Comparison of ENCODE assay signal across 21 cellular contexts in genomic region chr2:102726128-102727087, GRCh38. TPM values are rescaled to one million over a fixed set of nuclear protein-coding genes. Genes with fewer than 3 reads are reported as not detected.
DNase-seq lines count a peak whose midpoint lies in the region; ATAC-seq lines count a peak whose summit lies in the region.
"Had no signal": no experiment of that assay in that cellular context is flagged by ENCODE, and none has a peak within 500 bp of the region (broad histone marks: within the 10 kb centered on the region; RNA-seq: fewer than 3 reads in every experiment).

No MANE protein-coding gene starts in this region.

- no peaks in the 10 kb centered on the region for H3K27me3 ChIP-seq in right cardiac atrium (ENCODE audit: control insufficient read depth, insufficient read depth)
- H3K27me3 ChIP-seq: heart left ventricle had no signal

- H3K36me3 Mint-ChIP-seq in T-helper 17 cell (ENCODE audit: low read depth), result peaks cover 15% of the 10 kb centered on the region

- peaks cover 2% of the 10 kb centered on the region for H3K4me1 Mint-ChIP-seq in T-helper 17 cell
- H3K4me1 Mint-ChIP-seq: naive B cell had no signal

- ATAC-seq in left ventricle myocardium superior (peak; percentile 38), right cardiac atrium (no peak), T-helper 17 cell (no peak)

- H3K4me1 ChIP-seq in right cardiac atrium (ENCODE audit: control insufficient read depth, insufficient read depth, low read length), result no peaks in the 10 kb centered on the region
- H3K4me1 ChIP-seq: heart left ventricle had no signal

- intact Hi-C loops in left ventricle myocardium superior (cut with micrococcal nuclease), result no loop called here
- intact Hi-C loops in right cardiac atrium (cut with DNase I), result no loop called here

- 69% methylated on average over 15 of the region's 15 CpGs for WGBS in right cardiac atrium

- no peaks in the 10 kb centered on the region for H3K27me3 Mint-ChIP-seq in T-helper 17 cell
- H3K27me3 Mint-ChIP-seq: activated naive CD4-positive, alpha-beta T cell treated with anti-CD3 and anti-CD28 coated beads, Interleukin-2, amount 50 U/mL, for 24 hours; naive B cell had no signal

- no peak overlapping the region for H3K4me3 Mint-ChIP-seq in T-helper 17 cell
- H3K4me3 Mint-ChIP-seq: activated naive CD4-positive, alpha-beta T cell treated with anti-CD3 and anti-CD28 coated beads, Interleukin-2, amount 50 U/mL, for 24 hours; CD14-positive monocyte; naive B cell; T-helper 2 cell treated with Interferon-gamma antibody and Interleukin-4, amounts not matched to agents 5 μg/mL and 100 μg/mL, for 36 hours had no signal

- peak overlapping the region; percentile 61 for H3K27ac Mint-ChIP-seq in T-helper 17 cell
- H3K27ac Mint-ChIP-seq: activated naive CD4-positive, alpha-beta T cell treated with anti-CD3 and anti-CD28 coated beads, Interleukin-2, amount 50 U/mL, for 24 hours; T-helper 2 cell treated with Interferon-gamma antibody and Interleukin-4, amounts not matched to agents 5 μg/mL and 100 μg/mL, for 36 hours had no signal

- DNase-seq in left ventricle myocardium superior (no peak), right cardiac atrium (no peak), T-helper 17 cell (no peak), mucosa of gallbladder (ENCODE audit: low spot score) (peak; percentile 24), epidermal melanocyte (ENCODE audit: insufficient read length, low spot score) (no peak), middle frontal gyrus (ENCODE audit: extremely low spot score, low spot score) (no peak), RPMI8226 (no peak), UCSD-AML1 (lab: John Stamatoyannopoulos, UW; ENCODE audit: unreplicated experiment) (no peak)
- DNase-seq: GDM1; GM23248; heart left ventricle; naive B cell; NCI-H1694 treated with DMSO at 0.1 percent for 48 hours; NCI-H345; posterior cingulate gyrus; stimulated activated naive CD4-positive, alpha-beta T cell had no signal

- H3K27ac ChIP-seq in right cardiac atrium (ENCODE audit: low read length), result no peak overlapping the region
- H3K27ac ChIP-seq: GM23248, heart left ventricle, SK-N-MC, skin epidermis had no signal

- no peaks in the 10 kb centered on the region for H3K9me3 ChIP-seq in right cardiac atrium (ENCODE audit: control insufficient read depth, low read length)
- H3K9me3 ChIP-seq in T-helper 17 cell (ENCODE audit: control insufficient read depth, low read length, poor library complexity, severe bottlenecking), result no peaks in the 10 kb centered on the region
- H3K9me3 ChIP-seq: heart left ventricle had no signal

- H3K4me3 ChIP-seq in right cardiac atrium (ENCODE audit: low read length), result no peak overlapping the region
- H3K4me3 ChIP-seq: GM23248, heart left ventricle, SK-N-MC, skin epidermis had no signal

RNA-seq across cellular contexts. Expression of gene TMEM182, which starts 35.4 kb away (rescaled TPM):
- total RNA-seq in left ventricle myocardium superior, result 176 TPM
- 100 to 1,000 TPM; 106 to 206 (median 182) TPM for total RNA-seq in right cardiac atrium
- polyA plus RNA-seq in right cardiac atrium, result 92.7 TPM
- 1 to 10 TPM; 1.8 to 2.9 TPM for total RNA-seq in T-helper 17 cell
- 4.9 TPM for total RNA-seq in mucosa of gallbladder

Comparison
In these comparisons a context has a peak if more than half of its experiments do, and no peak if none do; other contexts are left out.
1. RNA of gene TMEM182, which starts 35.4 kb away (total RNA-seq): 106 to 206 TPM in right cardiac atrium and 176 TPM in left ventricle myocardium superior (single experiment); 4.9 TPM in mucosa of gallbladder (single experiment) and 1.8 to 2.9 TPM in T-helper 17 cell; every median in the first group is over 10 times any median in the second.